ENCODE assay signal across 8 cellular contexts in genomic region chr16:21556026-21556942, GRCh38. TPM values are rescaled to one million over a fixed set of nuclear protein-coding genes. Genes with fewer than 3 reads are reported as not detected.
DNase-seq lines count a peak whose midpoint lies in the region; ATAC-seq and TF ChIP-seq lines count a peak whose summit lies in the region.
"Not testable (repeated sequence)": the region's sequence is repeated elsewhere in the genome, so short reads cannot be mapped to it uniquely, and the experiment has no call there.

No MANE protein-coding gene starts in this region.

- H3K9me1 ChIP-seq in IMR-90 (ENCODE audit: insufficient read depth, low read length) = not testable (repeated sequence)

- dilution Hi-C loops in IMR-90 (cut with HindIII; ENCODE audit: low sequenced_read_pairs, unreplicated experiment) = not testable (repeated sequence)

- H3K14ac ChIP-seq in IMR-90 (replicated peaks; ENCODE audit: low read depth, low read length) = not testable (repeated sequence)

- H3K4me3 ChIP-seq in IMR-90 (ENCODE audit: insufficient read depth, low read depth, low read length); uterus: not testable (repeated sequence)
- H3K4me3 ChIP-seq in coronary artery = peak overlapping the region; percentile 27

- H3K4me2 ChIP-seq in IMR-90 (ENCODE audit: low read depth, low read length) = not testable (repeated sequence)

- not testable (repeated sequence) for H2BK20ac ChIP-seq in IMR-90 (ENCODE audit: low read depth, low read length)

- H3K23ac ChIP-seq in IMR-90 (ENCODE audit: low read depth, low read length) = not testable (repeated sequence)

- TF ChIP-seq POLR2A in IMR-90 (IDR thresholded peaks at IDR 0.05; ENCODE audit: low read depth, low read length); uterus (IDR thresholded peaks at IDR 0.05): not testable (repeated sequence)

- not testable (repeated sequence) for H3K4me1 ChIP-seq in IMR-90 (ENCODE audit: control insufficient read depth, insufficient read depth, low read length); uterus

- H3K9ac ChIP-seq in IMR-90 (ENCODE audit: low read depth, low read length) = not testable (repeated sequence)

- WGBS in IMR-90 (ENCODE audit: extremely low coverage in 2 of 2, insufficient read length in 1 of 2), 2 experiments = 91% methylated on average over 4 of the region's 18 CpGs; no CpG with 5 or more reads in 1 of the 2 experiments

- not testable (repeated sequence) for H3K56ac ChIP-seq in IMR-90 (ENCODE audit: extremely low read depth, insufficient read depth, low read length)

- H3K36me3 ChIP-seq in IMR-90 (ENCODE audit: control insufficient read depth, insufficient read depth, low read length); uterus: not testable (repeated sequence)

- not testable (repeated sequence) for TF ChIP-seq RAD21 in IMR-90 (IDR thresholded peaks at IDR 0.05; ENCODE audit: low read length)

- not testable (repeated sequence) for H2AK9ac ChIP-seq in IMR-90 (replicated peaks; ENCODE audit: low read depth, low read length, poor library complexity)

- not testable (repeated sequence) for H4K8ac ChIP-seq in IMR-90 (ENCODE audit: low read depth in 2 of 2, low read length in 2 of 2)

- not testable (repeated sequence) for H2AK5ac ChIP-seq in IMR-90 (ENCODE audit: low read depth, low read length)

- CTCF ChIA-PET in IMR-90 (lab: Yijun Ruan, JAX) = not testable (repeated sequence)

- H4K20me1 ChIP-seq in IMR-90 (ENCODE audit: insufficient read depth, low read length) = not testable (repeated sequence)

- not testable (repeated sequence) for H2BK15ac ChIP-seq in IMR-90 (ENCODE audit: low read depth, low read length)

- intact Hi-C loops in IMR-90 (cut with micrococcal nuclease) = loop anchor here (5.0 kb wide), 2 partner anchors 254 to 766 kb away; no protein-coding TSS in a partner anchor
- intact Hi-C loops in left ventricle myocardium superior (cut with micrococcal nuclease); posterior vena cava (cut with DNase I); uterus (cut with DNase I; ENCODE audit: low total_unique reads): not testable (repeated sequence)

- H2AFZ ChIP-seq in IMR-90 (replicated peaks; ENCODE audit: low read length, poor library complexity) = not testable (repeated sequence)

- H2BK120ac ChIP-seq in IMR-90 (ENCODE audit: low read depth, low read length) = not testable (repeated sequence)

- POLR2A ChIA-PET in IMR-90 (lab: Charles Lee; ENCODE audit: unreplicated experiment) = not testable (repeated sequence)

- not testable (repeated sequence) for H3K79me1 ChIP-seq in IMR-90 (ENCODE audit: low read depth in 1 of 2, low read length in 2 of 2)

- DNase-seq in D341Med (ENCODE audit: low spot score) = peak; percentile 48
- DNase-seq in IMR-90 = peak; percentile 44
- DNase-seq in NCI-H2107 treated with DMSO at 0.1 percent for 48 hours (lab: John Stamatoyannopoulos, UW; ENCODE audit: unreplicated experiment) = peak; percentile 51
- peak; percentile 68 for DNase-seq in SK-N-DZ (ENCODE audit: low spot score)
- DNase-seq in coronary artery (ENCODE audit: low spot score) = peak; percentile 92
- DNase-seq in left ventricle myocardium superior = peak; percentile 85
- peak; percentile 95 for DNase-seq in posterior vena cava (ENCODE audit: low spot score)
- DNase-seq in uterus = peak; percentile 50 to 54

- not testable (repeated sequence) for TF ChIP-seq CTCF in IMR-90 (conservative IDR thresholded peaks at IDR 0.05; ENCODE audit: low read depth, low read length); coronary artery (IDR thresholded peaks at IDR 0.05); uterus (IDR thresholded peaks at IDR 0.05)

- H3K18ac ChIP-seq in IMR-90 (ENCODE audit: low read depth, low read length) = not testable (repeated sequence)

- not testable (repeated sequence) for H3K27ac ChIP-seq in IMR-90 (ENCODE audit: insufficient read depth, low read length); uterus
- H3K27ac ChIP-seq in coronary artery = peak overlapping the region in 1 of 2 donors; percentile 65

- in situ Hi-C loops in IMR-90 (cut with MboI; ENCODE audit: low sequenced_read_pairs) = not testable (repeated sequence)

- not testable (repeated sequence) for H3K9me3 ChIP-seq in IMR-90 (ENCODE audit: control insufficient read depth, insufficient read depth, low read length); uterus

- not testable (repeated sequence) for H4K5ac ChIP-seq in IMR-90 (ENCODE audit: low read depth, low read length)

- ATAC-seq in IMR-90 (ENCODE audit: low read depth) = not testable (repeated sequence)
- peak; percentile 91 for ATAC-seq in left ventricle myocardium superior

- H3K4ac ChIP-seq in IMR-90 (ENCODE audit: low read depth, low read length) = not testable (repeated sequence)

- BruUV-seq in IMR-90 (replicated peaks; lab: Mats Ljungman, UMichigan) = not testable (repeated sequence)

- H4K91ac ChIP-seq in IMR-90 (ENCODE audit: insufficient read depth, low read depth, low read length) = not testable (repeated sequence)

- H2BK5ac ChIP-seq in IMR-90 (ENCODE audit: low read depth, low read length, poor library complexity, severe bottlenecking) = not testable (repeated sequence)

- peaks cover 13% of the 10 kb centered on the region for H3K27me3 ChIP-seq in IMR-90 (ENCODE audit: control insufficient read depth, insufficient read depth, low read length)
- H3K27me3 ChIP-seq in uterus = not testable (repeated sequence)

TF ChIP-seq in IMR-90, 13 proteins besides CTCF, POLR2A, EP300 and RAD21:
- peak; percentile 18; the same call in 1 of the 2 replicates for TF ChIP-seq CEBPB (IDR thresholded peaks at IDR 0.05; ENCODE audit: low read depth, low read length)

RNA-seq across cellular contexts. Expression of gene METTL9, which starts 43.1 kb away (rescaled TPM):
- total RNA-seq in IMR-90 (2012; rRNA removed) (95.5 and 95.8 TPM in 2 replicates), left ventricle myocardium superior (53.4 TPM), posterior vena cava (10 to 100 TPM; 59.6 to 62.0 TPM), uterus (100 to 1,000 TPM in 3 of 4 donors, 10 to 100 TPM in 1; 73.5 to 231 (median 131) TPM)
- polyA plus RNA-seq in IMR-90 (2012; rRNA removed) = 43.1 and 54.8 TPM in 2 replicates
- polyA plus RNA-seq in IMR-90 (2012; cell fraction: cytosol; rRNA removed) = 37.1 and 40.0 TPM in 2 replicates
- 10.7 and 20.6 TPM in 2 replicates for polyA plus RNA-seq in IMR-90 (2012; cell fraction: nucleus; rRNA removed; ENCODE audit: low replicate concordance)
- polyA plus RNA-seq in SK-N-DZ (2014; cell fraction: cytosol; rRNA removed) = 244 and 259 TPM in 2 replicates
- 156 TPM in 2 replicates for polyA plus RNA-seq in SK-N-DZ (2014; cell fraction: nucleus; rRNA removed)

Comparison
In these comparisons a context has a peak if more than half of its experiments do, and no peak if none do; other contexts are left out.
1. DNase-seq: peak in every context shown above with its lines; median percentile 95 in posterior vena cava; 92 in coronary artery; 85 in left ventricle myocardium superior; 68 in SK-N-DZ; 52 in uterus; 51 in NCI-H2107 treated with DMSO at 0.1 percent for 48 hours; 48 in D341Med; 44 in IMR-90.